14 cellular contexts compared by ENCODE assay signal in the genomic region with DNA sequence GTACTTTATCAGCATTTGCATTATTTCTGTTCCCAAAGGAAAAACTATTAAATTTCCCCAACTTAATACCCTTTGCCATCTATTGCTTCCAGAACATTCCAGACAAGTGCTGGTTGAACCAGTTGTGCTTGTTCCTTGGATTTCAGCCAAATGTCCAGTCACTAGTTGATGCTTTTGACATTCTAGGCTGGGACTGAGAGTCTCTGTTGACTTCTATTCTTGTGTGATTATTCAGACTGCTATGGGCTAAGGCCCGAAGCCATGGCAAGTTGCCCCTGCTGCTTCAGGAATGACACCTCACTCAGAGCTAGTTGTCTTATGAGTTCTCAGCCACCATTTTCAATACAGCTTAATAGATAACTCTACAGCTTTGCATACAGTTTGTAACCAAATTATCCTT.
DNase-seq lines count a peak whose midpoint lies in the region; ATAC-seq and TF ChIP-seq lines count a peak whose summit lies in the region.
"Had no signal": no experiment of that assay in that cellular context is flagged by ENCODE, and none has a peak within 500 bp of the region (broad histone marks: within the 10 kb centered on the region; RNA-seq: fewer than 3 reads in every experiment).

No MANE protein-coding gene starts in this region.

- H3K18ac ChIP-seq in trophoblast cell (ENCODE audit: low read length) = no peak overlapping the region

- TF ChIP-seq CTCF in ascending aorta (IDR thresholded peaks at IDR 0.05) = no peak
- no peak for TF ChIP-seq CTCF in cardiac muscle cell (IDR thresholded peaks at IDR 0.05; ENCODE audit: low read depth, low read length)
- TF ChIP-seq CTCF in endothelial cell (IDR thresholded peaks at IDR 0.05; ENCODE audit: unreplicated experiment) = no peak

- H2BK5ac ChIP-seq in trophoblast cell (ENCODE audit: low read depth, low read length, poor library complexity) = no peak overlapping the region

- H2AK5ac ChIP-seq in trophoblast cell (ENCODE audit: low read length) = no peak overlapping the region

- H3K9me3 Mint-ChIP-seq in endothelial cell (ENCODE audit: unreplicated experiment) = no peaks in the 10 kb centered on the region

- no peaks in the 10 kb centered on the region for H3K79me2 ChIP-seq in trophoblast cell (ENCODE audit: control insufficient read depth, insufficient read depth, low read length, poor library complexity)

- H3K4me3 Mint-ChIP-seq in endothelial cell (ENCODE audit: unreplicated experiment) = no peak overlapping the region

- intact Hi-C loops in ascending aorta (cut with DNase I) = loop anchor here (1.0 to 10.0 kb wide), 3 partner anchors 17 to 461 kb away; partner anchors contain the start of gene ARGLU1

- no peaks in the 10 kb centered on the region for H3K27me3 Mint-ChIP-seq in endothelial cell (ENCODE audit: unreplicated experiment)

- no peak overlapping the region for H4K91ac ChIP-seq in trophoblast cell (ENCODE audit: low read depth, low read length)

- no peak overlapping the region for H3K23ac ChIP-seq in trophoblast cell (ENCODE audit: low read length)

- no peaks in the 10 kb centered on the region for H3K36me3 Mint-ChIP-seq in endothelial cell (ENCODE audit: low read depth, unreplicated experiment)

- H3K4me1 ChIP-seq in ascending aorta (peaks cover 0 to 13% of the 10 kb centered on the region in 2 donors), cardiac muscle cell (ENCODE audit: low read depth) (no peaks in the 10 kb centered on the region), trophoblast cell (ENCODE audit: control insufficient read depth in 1 of 2, insufficient read depth in 2 of 2, low read length in 2 of 2) (no peaks in the 10 kb centered on the region)
- H3K4me1 ChIP-seq: BE2C, sigmoid colon, uterus had no signal

- H3K27me3 ChIP-seq in ascending aorta (no peaks in the 10 kb centered on the region), cardiac muscle cell (no peaks in the 10 kb centered on the region), trophoblast cell (ENCODE audit: insufficient read depth, low read length) (no peaks in the 10 kb centered on the region)
- H3K27me3 ChIP-seq: BE2C, sigmoid colon, uterus had no signal

- H3K4me3 ChIP-seq in ascending aorta (no peak overlapping the region), cardiac muscle cell (no peak overlapping the region), trophoblast cell (ENCODE audit: low read depth, low read length) (no peak overlapping the region)
- H3K4me3 ChIP-seq: sigmoid colon, uterus had no signal

- H3K79me1 ChIP-seq in trophoblast cell (ENCODE audit: low read length) = no peaks in the 10 kb centered on the region

- no peak overlapping the region for H3K27ac Mint-ChIP-seq in endothelial cell (ENCODE audit: unreplicated experiment)

- H2AFZ ChIP-seq in trophoblast cell (ENCODE audit: insufficient read depth, low read length, poor library complexity) = no peak overlapping the region

- no peaks in the 10 kb centered on the region for H3K36me3 ChIP-seq in ascending aorta
- H3K36me3 ChIP-seq in cardiac muscle cell = no peaks in the 10 kb centered on the region
- H3K36me3 ChIP-seq in trophoblast cell (ENCODE audit: control insufficient read depth in 1 of 2, insufficient read depth in 2 of 2, low read length in 2 of 2) = no peaks in the 10 kb centered on the region
- H3K36me3 ChIP-seq: BE2C, sigmoid colon, uterus had no signal

- no peak overlapping the region for H3K4me2 ChIP-seq in trophoblast cell (ENCODE audit: low read length)

- DNase-seq in EL (peak; percentile 4), ascending aorta (ENCODE audit: low spot score in 2 of 2) (peak; percentile 78 to 95), cardiac muscle cell (ENCODE audit: low read depth in 1 of 2, low spot score in 1 of 2) (peak; percentile 17 to 45), trophoblast cell (peak; percentile 78 to 85), endothelial cell (ENCODE audit: low spot score) (no peak), glomerular visceral epithelial cell (ENCODE audit: extremely low spot score) (no peak)
- DNase-seq: activated CD4-positive, alpha-beta T cell treated with anti-CD3 and anti-CD28 coated beads, Interleukin-2, amount 50 U/mL, for 4 hours; activated effector memory CD4-positive, alpha-beta T cell treated with Interleukin-2 at 50 U/mL for 16 hours; BE2C; NCI-H1105 treated with DMSO at 0.1 percent for 48 hours; sigmoid colon had no signal

- H3K4me1 Mint-ChIP-seq in endothelial cell (ENCODE audit: unreplicated experiment) = peaks cover 3% of the 10 kb centered on the region

- H3K27ac ChIP-seq in ascending aorta = peak overlapping the region; percentile 74 to 76
- H3K27ac ChIP-seq in cardiac muscle cell = no peak overlapping the region
- H3K27ac ChIP-seq in trophoblast cell (ENCODE audit: low read depth, low read length) = no peak overlapping the region
- H3K27ac ChIP-seq: uterus had no signal

- H3K4ac ChIP-seq in trophoblast cell (ENCODE audit: low read depth, low read length) = no peak overlapping the region

- ATAC-seq in HG03025 (IDR thresholded peaks at IDR 0.05; ENCODE audit: low FRiP score, unreplicated experiment) (no peak), HG02623 (IDR thresholded peaks at IDR 0.05; ENCODE audit: unreplicated experiment) (no peak)

- H4K12ac ChIP-seq in trophoblast cell (ENCODE audit: low read depth, low read length) = no peak overlapping the region

- H4K8ac ChIP-seq in trophoblast cell (ENCODE audit: low read depth, low read length) = no peak overlapping the region

- H3K9me3 ChIP-seq in ascending aorta (no peaks in the 10 kb centered on the region), cardiac muscle cell (ENCODE audit: low read depth) (no peaks in the 10 kb centered on the region), trophoblast cell (ENCODE audit: insufficient read depth, low read depth, low read length) (no peaks in the 10 kb centered on the region)
- H3K9me3 ChIP-seq: BE2C, sigmoid colon, uterus had no signal

- H3K14ac ChIP-seq in trophoblast cell (ENCODE audit: low read length) = no peak overlapping the region

- H2BK120ac ChIP-seq in trophoblast cell (ENCODE audit: insufficient read depth, low read length, poor library complexity) = no peak overlapping the region

- no peak overlapping the region for H2BK12ac ChIP-seq in trophoblast cell (ENCODE audit: low read length)

- H3K9ac ChIP-seq in trophoblast cell (ENCODE audit: low read length) = no peak overlapping the region

- no CpG with 5 or more reads among the region's 1 CpG for WGBS in trophoblast cell (ENCODE audit: extremely low coverage, insufficient coverage, insufficient read length)

Comparison
In these comparisons a context has a peak if more than half of its experiments do, and no peak if none do; other contexts are left out.
1. DNase-seq: peak in EL (single experiment), ascending aorta (2 of 2), cardiac muscle cell (2 of 2) and trophoblast cell (2 of 2); none in endothelial cell (single experiment) and glomerular visceral epithelial cell (single experiment).
2. H3K27ac ChIP-seq: peak in ascending aorta (2 of 2); none in cardiac muscle cell (single experiment) and trophoblast cell (single experiment).